Comparison of ENCODE assay signal across 8 cellular contexts in genomic region chr5:10720766-10721165, GRCh38. TPM values are rescaled to one million over a fixed set of nuclear protein-coding genes. Genes with fewer than 3 reads are reported as not detected.
DNase-seq lines count a peak whose midpoint lies in the region; ATAC-seq, FAIRE-seq and TF ChIP-seq lines count a peak whose summit lies in the region.
"Not testable (repeated sequence)": the region's sequence is repeated elsewhere in the genome, so short reads cannot be mapped to it uniquely, and the experiment has no call there.

No MANE protein-coding gene starts in this region.

- not testable (repeated sequence) for H3K9me3 ChIP-seq in A549; HCT116 (ENCODE audit: control insufficient read depth in 1 of 2, insufficient read depth in 1 of 2, low read depth in 1 of 2, low read length in 2 of 2); RWPE2 (ENCODE audit: severe bottlenecking); fibroblast of lung (ENCODE audit: control insufficient read depth, insufficient read depth, low read depth, low read length); osteoblast (ENCODE audit: low read depth, low read length)

- TF ChIP-seq CTCF in A549 (IDR thresholded peaks at IDR 0.05); Calu3 (IDR thresholded peaks at IDR 0.05; ENCODE audit: unreplicated experiment); HCT116 (IDR thresholded peaks at IDR 0.05 in 2 of 3, conservative IDR thresholded peaks at IDR 0.05 in 1 of 3; ENCODE audit: borderline replicate concordance in 1 of 3, insufficient read depth in 1 of 3, low read depth in 2 of 3, low read length in 2 of 3); RWPE2 (IDR thresholded peaks at IDR 0.05; ENCODE audit: poor library complexity, severe bottlenecking); endothelial cell (IDR thresholded peaks at IDR 0.05; ENCODE audit: unreplicated experiment); fibroblast of lung (conservative IDR thresholded peaks at IDR 0.05 in 1 of 2, IDR thresholded peaks at IDR 0.05 in 1 of 2; ENCODE audit: low read depth in 1 of 2, low read length in 2 of 2); osteoblast (IDR thresholded peaks at IDR 0.05; ENCODE audit: extremely low read depth, low read depth, low read length): not testable (repeated sequence)

- H3K36me3 Mint-ChIP-seq in Calu3 (ENCODE audit: insufficient read depth, unreplicated experiment): peaks cover 35% of the 10 kb centered on the region
- H3K36me3 Mint-ChIP-seq in endothelial cell (ENCODE audit: low read depth, unreplicated experiment): peaks cover 44% of the 10 kb centered on the region

- WGBS in A549 (ENCODE audit: missing lambda C conversion rate): 92% methylated on average over 4 of the region's 4 CpGs

- CTCF ChIA-PET in A549 (lab: Yijun Ruan, JAX): interaction anchor here (1.0 kb wide), 1 partner anchor 255 kb away, joined by 3 read pairs; no protein-coding TSS in a partner anchor
- CTCF ChIA-PET in Calu3 (lab: Charles Lee); HCT116 (lab: Charles Lee): not testable (repeated sequence)

- RAD21 ChIA-PET in HCT116 (lab: Charles Lee; ENCODE audit: low non-redundant PET in 1 of 2, low total read pairs in 2 of 2, uncharacterized antibody in 2 of 2, unreplicated experiment in 2 of 2): not testable (repeated sequence)

- not testable (repeated sequence) for H3K4me2 ChIP-seq in A549; fibroblast of lung (ENCODE audit: extremely low read depth, insufficient read depth, low read length); osteoblast (ENCODE audit: insufficient read depth, low read length)
- H3K4me2 ChIP-seq in HCT116 (ENCODE audit: low read length): peak overlapping the region; percentile 46

- not testable (repeated sequence) for TF ChIP-seq POLR2A in A549 (IDR thresholded peaks at IDR 0.05; ENCODE audit: low read length); HCT116 (IDR thresholded peaks at IDR 0.05; ENCODE audit: borderline replicate concordance, extremely low read depth, insufficient read depth, insufficient read length)

- not testable (repeated sequence) for DNase-seq in A549 (ENCODE audit: low read depth in 1 of 2, low spot score in 1 of 2); Calu3; HCT116 (ENCODE audit: low read depth, low spot score); RWPE2 (ENCODE audit: low spot score); endothelial cell (ENCODE audit: low spot score); fibroblast of lung (ENCODE audit: low read depth in 2 of 2); osteoblast (ENCODE audit: insufficient read length, low spot score, missing footprints)
- peak; percentile 40 for DNase-seq in M059J (ENCODE audit: low read depth)

- BruUV-seq in Calu3 (replicated peaks; lab: Mats Ljungman, UMichigan); HCT116 (replicated peaks; lab: Mats Ljungman, UMichigan): not testable (repeated sequence)

- H3K4me1 ChIP-seq in A549 (peaks cover 42% of the 10 kb centered on the region), HCT116 (ENCODE audit: control insufficient read depth in 1 of 2, insufficient read depth in 2 of 2, low read length in 2 of 2) (peaks cover 26 to 52% of the 10 kb centered on the region in 2 experiments), RWPE2 (ENCODE audit: insufficient read depth, poor library complexity, severe bottlenecking) (peaks cover 55% of the 10 kb centered on the region), fibroblast of lung (ENCODE audit: control insufficient read depth, extremely low read depth, insufficient read depth, low read length) (peaks cover 18% of the 10 kb centered on the region), osteoblast (ENCODE audit: insufficient read depth, low read length) (peaks cover 29% of the 10 kb centered on the region)

- intact Hi-C loops in Calu3 (cut with micrococcal nuclease; ENCODE audit: unreplicated experiment); HCT116 (cut with micrococcal nuclease): not testable (repeated sequence)

- H3K27me3 Mint-ChIP-seq in Calu3 (ENCODE audit: unreplicated experiment); endothelial cell (ENCODE audit: unreplicated experiment): not testable (repeated sequence)

- not testable (repeated sequence) for H2AFZ ChIP-seq in HCT116 (ENCODE audit: low read depth, low read length, poor library complexity, severe bottlenecking); fibroblast of lung (ENCODE audit: low read length); osteoblast (ENCODE audit: low read length)

- not testable (repeated sequence) for H3K4me3 ChIP-seq in A549; HCT116 (replicated peaks in 1 of 2; ENCODE audit: low read depth in 1 of 2, low read length in 2 of 2); RWPE2 (ENCODE audit: severe bottlenecking); fibroblast of lung (replicated peaks in 1 of 4; ENCODE audit: control extremely low read depth in 1 of 4, insufficient read depth in 1 of 4, low read depth in 3 of 4, low read length in 4 of 4); osteoblast (ENCODE audit: insufficient read depth, low read length)

- not testable (repeated sequence) for H3K4me3 Mint-ChIP-seq in Calu3 (ENCODE audit: low read depth, unreplicated experiment)
- peak overlapping the region; percentile 12 for H3K4me3 Mint-ChIP-seq in endothelial cell (ENCODE audit: unreplicated experiment)

- H3K27ac Mint-ChIP-seq in Calu3 (ENCODE audit: unreplicated experiment): peak overlapping the region; percentile 36
- H3K27ac Mint-ChIP-seq in endothelial cell (ENCODE audit: unreplicated experiment): peak overlapping the region; percentile 43

- not testable (repeated sequence) for H3K9me2 ChIP-seq in HCT116 (ENCODE audit: insufficient read depth)

- TF ChIP-seq RAD21 in A549 (conservative IDR thresholded peaks at IDR 0.05 in 1 of 2, IDR thresholded peaks at IDR 0.05 in 1 of 2); HCT116 (IDR thresholded peaks at IDR 0.05; ENCODE audit: low read depth): not testable (repeated sequence)

- FAIRE-seq in A549 (lab: Jason Lieb, UNC): not testable (repeated sequence)

- H3K9ac ChIP-seq in HCT116 (ENCODE audit: low read length); fibroblast of lung (ENCODE audit: insufficient read depth, low read length): not testable (repeated sequence)

- H3K79me2 ChIP-seq in HCT116 (ENCODE audit: insufficient read depth, low read length): not testable (repeated sequence)
- H3K79me2 ChIP-seq in fibroblast of lung (ENCODE audit: control insufficient read depth, insufficient read depth, low read length) (peaks cover 26% of the 10 kb centered on the region), osteoblast (ENCODE audit: insufficient read depth, low read length) (peaks cover 41% of the 10 kb centered on the region)

- H3K27me3 ChIP-seq in HCT116 (ENCODE audit: insufficient read depth, low read length); RWPE2 (ENCODE audit: insufficient read depth, poor library complexity, severe bottlenecking); fibroblast of lung (ENCODE audit: control insufficient read depth, insufficient read depth, low read length); osteoblast (ENCODE audit: insufficient read depth, low read length): not testable (repeated sequence)

- not testable (repeated sequence) for H3K36me3 ChIP-seq in HCT116 (ENCODE audit: control insufficient read depth in 1 of 2, insufficient read depth in 2 of 2, low read length in 2 of 2); fibroblast of lung (ENCODE audit: control insufficient read depth, insufficient read depth, low read length)
- H3K36me3 ChIP-seq in RWPE2 (ENCODE audit: low read depth): peaks cover 56% of the 10 kb centered on the region
- H3K36me3 ChIP-seq in osteoblast (ENCODE audit: insufficient read depth, low read length): peaks cover 16% of the 10 kb centered on the region

- H3K4me1 Mint-ChIP-seq in Calu3 (ENCODE audit: low read depth, unreplicated experiment): peaks cover 39% of the 10 kb centered on the region
- peaks cover 20% of the 10 kb centered on the region for H3K4me1 Mint-ChIP-seq in endothelial cell (ENCODE audit: unreplicated experiment)

- H3K9me3 Mint-ChIP-seq in Calu3 (ENCODE audit: low read depth, unreplicated experiment); endothelial cell (ENCODE audit: unreplicated experiment): not testable (repeated sequence)

- not testable (repeated sequence) for TF ChIP-seq EP300 in A549 (IDR thresholded peaks at IDR 0.05)

- not testable (repeated sequence) for ATAC-seq in A549; HCT116; RWPE2 (ENCODE audit: low read depth)

- not testable (repeated sequence) for H4K20me1 ChIP-seq in HCT116 (ENCODE audit: insufficient read depth); fibroblast of lung (ENCODE audit: control insufficient read depth, extremely low read depth, insufficient read depth, low read length)
- peaks cover 20% of the 10 kb centered on the region for H4K20me1 ChIP-seq in osteoblast (ENCODE audit: insufficient read depth, low read length)

- POLR2A ChIA-PET in A549 (lab: Yijun Ruan, JAX); HCT116 (lab: Charles Lee): not testable (repeated sequence)

- H3K27ac ChIP-seq in A549: peak overlapping the region; percentile 62 to 77; a peak in 5 of 6 replicates
- H3K27ac ChIP-seq in HCT116 (ENCODE audit: low read depth, low read length): not testable (repeated sequence)
- H3K27ac ChIP-seq in RWPE2 (ENCODE audit: poor library complexity, severe bottlenecking): peak overlapping the region; percentile 91
- H3K27ac ChIP-seq in fibroblast of lung (ENCODE audit: insufficient read depth, low read length): peak overlapping the region; percentile 63
- peak overlapping the region; percentile 27 for H3K27ac ChIP-seq in osteoblast (ENCODE audit: low read depth, low read length)

RNA-seq across cellular contexts. Expression of gene DAP, which starts 40.3 kb away (rescaled TPM):
- polyA plus RNA-seq in A549 (2011; rRNA removed) (24.2 and 46.4 TPM in 2 replicates), A549 (2017; fragmentation: RNase III; extraction: RNeasy Plus Mini Kit Qiagen cat#74134 plus additional on column Dnase treatment) (47.3 to 65.0 TPM (median 54.9 TPM) in 3 replicates), fibroblast of lung (158 and 197 TPM in 2 replicates)
- polyA plus RNA-seq in A549 (2012; cell fraction: cytosol; rRNA removed): 36.5 and 45.3 TPM in 2 replicates
- polyA plus RNA-seq in A549 (2012; cell fraction: nucleus; rRNA removed): 23.6 and 24.7 TPM in 2 replicates
- 55.9 and 67.3 TPM in 2 replicates for polyA minus RNA-seq in A549 (2011; rRNA and poly(A)+ RNA removed)
- total RNA-seq in Calu3 (2022) (138 and 141 TPM in 2 replicates), HCT116 (2021; ENCODE audit: unreplicated experiment) (59.1 TPM), endothelial cell (ENCODE audit: unreplicated experiment) (231 TPM), fibroblast of lung (24.7 and 56.6 TPM in 2 replicates), osteoblast (31.1 and 36.2 TPM in 2 replicates)
- polyA plus RNA-seq in HCT116 (2012): 68.9 and 69.2 TPM in 2 replicates
- total RNA-seq in M059J (2014; rRNA removed; shearing (Covaris generic)): 77.3 and 164 TPM in 2 replicates
- polyA plus RNA-seq in fibroblast of lung (2012): 180 and 243 TPM in 2 replicates
- 244 and 298 TPM in 2 replicates for polyA minus RNA-seq in fibroblast of lung (ENCODE audit: low replicate concordance)
